In the genomic region with DNA sequence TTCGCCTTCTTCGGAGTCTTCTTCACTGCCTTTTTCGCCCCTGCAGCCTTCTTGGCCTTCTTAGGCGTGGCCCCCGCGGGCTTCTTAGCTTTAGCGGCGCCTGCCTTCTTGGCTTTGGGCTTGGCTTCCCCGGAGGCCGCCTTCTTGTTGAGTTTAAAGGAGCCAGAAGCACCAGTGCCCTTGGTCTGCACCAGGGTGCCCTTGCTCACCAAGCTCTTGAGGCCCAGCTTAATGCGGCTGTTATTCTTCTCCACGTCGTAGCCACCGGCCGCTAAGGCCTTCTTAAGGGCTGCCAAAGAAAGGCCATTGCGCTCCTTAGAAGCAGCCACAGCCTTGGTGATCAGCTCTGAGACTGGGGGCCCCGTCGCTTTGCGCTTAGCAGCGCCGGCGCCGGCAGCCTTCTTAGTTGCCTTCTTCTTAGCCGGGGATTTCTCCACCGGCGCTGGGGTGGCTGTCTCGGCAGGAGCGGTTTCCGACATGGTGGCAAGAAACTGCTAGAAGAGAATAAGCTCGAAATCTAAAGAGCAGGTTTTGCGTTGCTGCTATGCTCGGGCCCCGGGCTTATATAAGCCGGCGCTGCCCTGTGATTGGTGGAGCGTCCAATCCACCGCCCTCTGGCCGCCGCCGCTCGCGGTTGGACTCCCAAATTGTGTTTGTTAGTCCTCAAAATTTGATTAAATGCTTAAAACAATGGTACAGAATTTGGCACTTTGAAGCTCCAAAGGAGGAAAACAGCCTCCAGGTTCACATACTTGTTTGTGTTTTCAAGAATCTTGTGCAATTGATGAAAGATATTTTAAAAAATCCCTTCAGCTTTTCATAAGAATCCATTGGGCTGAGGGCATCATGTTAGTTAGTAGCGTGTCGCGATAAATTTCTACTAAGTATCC, we compare ENCODE assay signal across 8 cellular contexts. TPM values are rescaled to one million over a fixed set of nuclear protein-coding genes. Genes with fewer than 3 reads are reported as not detected.
A peak's percentile ranks its signal among the peaks of the same experiment; 100 is the strongest.
DNase-seq lines count a peak whose midpoint lies in the region; ATAC-seq, FAIRE-seq and TF ChIP-seq lines count a peak whose summit lies in the region.

No MANE protein-coding gene starts in this region.

- peak overlapping the region; percentile 44 for H2AFZ ChIP-seq in astrocyte (ENCODE audit: low read depth, low read length)

- no CpG with 5 or more reads among the region's 45 CpGs for WGBS in iPS DF 6.9 (ENCODE audit: insufficient coverage, insufficient read length)

- TF ChIP-seq CTCF in astrocyte (IDR thresholded peaks at IDR 0.05; ENCODE audit: insufficient read depth, low read depth, low read length), result no peak

- DNase-seq in Ammon's horn (ENCODE audit: low spot score) (peak; percentile 44), MG63 (peak; percentile 99), T-cell (peak; percentile 43 to 76 (median 66)), astrocyte (ENCODE audit: low read depth) (peak; percentile 56), iPS DF 6.9 (ENCODE audit: low read depth, low spot score) (no peak)

- POLR2A ChIA-PET in T-cell (lab: Charles Lee), result interaction anchor here (0.5 to 11.6 kb wide), 29 partner anchors 15 to 1846 kb away, joined by 3 to 446 read pairs (median 4); a partner anchor contains a TSS

- peaks cover 54 to 66% (median 60%) of the 10 kb centered on the region in 3 donors for H3K4me1 Mint-ChIP-seq in T-cell
- peaks cover 8% of the 10 kb centered on the region for H3K4me1 Mint-ChIP-seq in astrocyte (ENCODE audit: low read depth, unreplicated experiment)

- H3K9me3 ChIP-seq in MG63, result peaks cover 2% of the 10 kb centered on the region
- H3K9me3 ChIP-seq in astrocyte (ENCODE audit: insufficient read depth, low read depth, low read length), result no peaks in the 10 kb centered on the region
- H3K9me3 ChIP-seq in iPS DF 6.9 (ENCODE audit: control insufficient read depth, insufficient read depth, low read length), result no peaks in the 10 kb centered on the region
- no peaks in the 10 kb centered on the region for H3K9me3 ChIP-seq in skeletal muscle satellite cell (replicated peaks; ENCODE audit: low read length)

- H3K27ac ChIP-seq in astrocyte (ENCODE audit: low read depth, low read length) (peak overlapping the region; percentile 77), iPS DF 6.9 (ENCODE audit: low read length) (no peak overlapping the region)

- no peaks in the 10 kb centered on the region for H3K9me3 Mint-ChIP-seq in T-cell
- H3K9me3 Mint-ChIP-seq in astrocyte (ENCODE audit: unreplicated experiment), result peaks cover 10% of the 10 kb centered on the region

- H3K36me3 Mint-ChIP-seq in T-cell (no peaks in the 10 kb centered on the region), astrocyte (ENCODE audit: low read depth, unreplicated experiment) (no peaks in the 10 kb centered on the region)

- no peaks in the 10 kb centered on the region for H4K20me1 ChIP-seq in astrocyte (ENCODE audit: insufficient read depth, low read length)

- H3K4me2 ChIP-seq in astrocyte (ENCODE audit: low read length), result peak overlapping the region; percentile 94
- peak overlapping the region; percentile 93 for H3K4me2 ChIP-seq in skeletal muscle satellite cell (ENCODE audit: low read length)

- no peak for FAIRE-seq in astrocyte (lab: Jason Lieb, UNC)

- CTCF ChIA-PET in T-cell (lab: Charles Lee), result interaction anchor here (0.6 to 8.6 kb wide), 11 partner anchors 17 to 1283 kb away, joined by 3 to 112 read pairs (median 10); a partner anchor contains a TSS

- no peaks in the 10 kb centered on the region for H3K27me3 ChIP-seq in MG63
- H3K27me3 ChIP-seq in astrocyte (ENCODE audit: insufficient read depth, low read length), result no peaks in the 10 kb centered on the region
- no peaks in the 10 kb centered on the region for H3K27me3 ChIP-seq in iPS DF 6.9 (ENCODE audit: control insufficient read depth, insufficient read depth, low read length)
- no peaks in the 10 kb centered on the region for H3K27me3 ChIP-seq in skeletal muscle satellite cell (ENCODE audit: control insufficient read depth, insufficient read depth, low read length)

- H3K4me3 ChIP-seq in MG63 (peak overlapping the region; percentile 60), astrocyte (ENCODE audit: insufficient read depth, low read depth, low read length) (peak overlapping the region; percentile 75), iPS DF 6.9 (ENCODE audit: low read length) (peak overlapping the region; percentile 68), skeletal muscle satellite cell (ENCODE audit: low read length) (peak overlapping the region; percentile 72)

- peak; percentile 25 for ATAC-seq in GM21367 (IDR thresholded peaks at IDR 0.05; ENCODE audit: unreplicated experiment)
- ATAC-seq in T-cell (replicated peaks in 1 of 4), result peak; percentile 7 to 30 (median 24)
- ATAC-seq in HG03442 (IDR thresholded peaks at IDR 0.05; ENCODE audit: unreplicated experiment), result no peak

- H3K27ac Mint-ChIP-seq in T-cell (peak overlapping the region; percentile 93 to 96), astrocyte (ENCODE audit: unreplicated experiment) (no peak overlapping the region)

- no peaks in the 10 kb centered on the region for H3K79me2 ChIP-seq in astrocyte (ENCODE audit: insufficient read depth, low read length)

- H3K27me3 Mint-ChIP-seq in T-cell (no peaks in the 10 kb centered on the region), astrocyte (ENCODE audit: low read depth, unreplicated experiment) (peaks cover 3% of the 10 kb centered on the region)

- peaks cover 26% of the 10 kb centered on the region for H3K4me1 ChIP-seq in astrocyte (ENCODE audit: insufficient read depth, low read length)
- no peaks in the 10 kb centered on the region for H3K4me1 ChIP-seq in iPS DF 6.9 (ENCODE audit: control insufficient read depth, insufficient read depth, low read length)
- H3K4me1 ChIP-seq in skeletal muscle satellite cell (ENCODE audit: control insufficient read depth, insufficient read depth, low read length), result peaks cover 39% of the 10 kb centered on the region

- H3K9ac ChIP-seq in astrocyte (ENCODE audit: low read length) (peak overlapping the region; percentile 88), skeletal muscle satellite cell (ENCODE audit: low read depth, low read length) (peak overlapping the region; percentile 78)

- H3K36me3 ChIP-seq in MG63, result no peaks in the 10 kb centered on the region
- no peaks in the 10 kb centered on the region for H3K36me3 ChIP-seq in astrocyte (ENCODE audit: insufficient read depth, low read length)
- H3K36me3 ChIP-seq in iPS DF 6.9 (ENCODE audit: control insufficient read depth, insufficient read depth, low read length), result no peaks in the 10 kb centered on the region
- no peaks in the 10 kb centered on the region for H3K36me3 ChIP-seq in skeletal muscle satellite cell (ENCODE audit: insufficient read depth, low read length)

- H3K4me3 Mint-ChIP-seq in T-cell (peak overlapping the region; percentile 98 to 99 (median 98)), astrocyte (ENCODE audit: unreplicated experiment) (peak overlapping the region; percentile 91)

RNA-seq across cellular contexts. Expression of a gene that starts 44.9 kb away (rescaled TPM):
- total RNA-seq in MG63 (2014; rRNA removed; shearing (Covaris generic); ENCODE audit: low replicate concordance), result not detected in 2 replicates
- not detected for total RNA-seq in T-cell
- total RNA-seq in astrocyte, result not detected in 2 replicates
- total RNA-seq in skeletal muscle satellite cell (2012; rRNA removed), result not detected in 2 replicates
